Comparison of ENCODE assay signal across 14 cellular contexts in the genomic region with DNA sequence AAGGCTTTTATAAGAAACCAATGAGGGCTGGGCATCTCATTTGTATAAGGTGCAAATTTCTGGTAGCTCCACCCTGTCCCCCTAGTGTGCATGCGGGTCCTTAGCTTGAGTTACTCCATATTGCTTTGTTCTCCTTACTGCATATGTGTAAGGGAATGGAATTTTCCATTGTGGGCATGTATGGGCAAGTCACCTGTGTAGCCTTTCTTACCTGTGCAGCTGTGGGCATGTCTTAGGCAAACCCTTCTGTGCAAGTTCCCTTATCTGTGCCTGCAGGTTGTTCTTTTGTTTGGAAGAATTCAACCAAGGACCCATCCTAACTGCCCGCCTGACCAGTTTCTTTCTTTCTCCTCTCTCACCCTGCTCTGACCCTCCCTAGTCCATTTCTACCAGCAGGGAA.
DNase-seq lines count a peak whose midpoint lies in the region; ATAC-seq and TF ChIP-seq lines count a peak whose summit lies in the region.
"Had no signal": no experiment of that assay in that cellular context is flagged by ENCODE, and none has a peak within 500 bp of the region (broad histone marks: within the 10 kb centered on the region; RNA-seq: fewer than 3 reads in every experiment).

No MANE protein-coding gene starts in this region.

- H2AFZ ChIP-seq in mammary epithelial cell (ENCODE audit: low read depth, low read length) = peak overlapping the region; percentile 60
- no peak overlapping the region for H2AFZ ChIP-seq in trophoblast cell (ENCODE audit: insufficient read depth, low read length, poor library complexity)

- no peaks in the 10 kb centered on the region for H3K9me3 Mint-ChIP-seq in activated naive CD4-positive, alpha-beta T cell treated with anti-CD3 and anti-CD28 coated beads for 36 hours

- H3K27me3 Mint-ChIP-seq in activated naive CD4-positive, alpha-beta T cell treated with anti-CD3 and anti-CD28 coated beads for 36 hours (ENCODE audit: low read depth) = peaks cover 6% of the 10 kb centered on the region
- H3K27me3 Mint-ChIP-seq: CD4-positive, CD25-positive, alpha-beta regulatory T cell had no signal

- peak overlapping the region; percentile 15 for H2BK5ac ChIP-seq in trophoblast cell (ENCODE audit: low read depth, low read length, poor library complexity)

- intact Hi-C loops in activated naive CD4-positive, alpha-beta T cell treated with anti-CD3 and anti-CD28 coated beads for 36 hours (cut with micrococcal nuclease) = no loop called here
- intact Hi-C loops in mammary epithelial cell (cut with micrococcal nuclease) = loop anchor here (10.0 kb wide), 1 partner anchor 294 kb away; no protein-coding TSS in a partner anchor

- H3K4me1 Mint-ChIP-seq in activated naive CD4-positive, alpha-beta T cell treated with anti-CD3 and anti-CD28 coated beads for 36 hours (ENCODE audit: low read depth) = no peaks in the 10 kb centered on the region
- H3K4me1 Mint-ChIP-seq: CD4-positive, CD25-positive, alpha-beta regulatory T cell had no signal

- H4K8ac ChIP-seq in trophoblast cell (ENCODE audit: low read depth, low read length) = no peak overlapping the region

- no peak overlapping the region for H3K23ac ChIP-seq in trophoblast cell (ENCODE audit: low read length)

- peak; percentile 39 for ATAC-seq in esophagus mucosa

- no peaks in the 10 kb centered on the region for H3K27me3 ChIP-seq in mammary epithelial cell (ENCODE audit: insufficient read depth, low read length)
- H3K27me3 ChIP-seq in trophoblast cell (ENCODE audit: insufficient read depth, low read length) = no peaks in the 10 kb centered on the region
- H3K27me3 ChIP-seq: BLaER1 treated with 17β-estradiol and CSF1 and Interleukin-3, amounts not matched to agents 10 nM and 100 nM had no signal

- DNase-seq in activated naive CD4-positive, alpha-beta T cell treated with anti-CD3 and anti-CD28 coated beads for 36 hours = no peak
- DNase-seq in activated naive CD4-positive, alpha-beta T cell treated with Interleukin-2 at 50 U/mL for 16 hours = no peak
- DNase-seq in mammary epithelial cell = peak; percentile 77
- no peak for DNase-seq in trophoblast cell
- DNase-seq in middle frontal gyrus (ENCODE audit: extremely low spot score, low spot score) = no peak
- no peak for DNase-seq in ecto neural progenitor cell (ENCODE audit: low spot score)
- DNase-seq: 8988T; CD4-positive, CD25-positive, alpha-beta regulatory T cell; DMS53; GF-D8; GOT3 had no signal

- dilution Hi-C loops in mammary epithelial cell (cut with HindIII; ENCODE audit: low sequenced_read_pairs) = no loop called here

- H4K91ac ChIP-seq in trophoblast cell (ENCODE audit: low read depth, low read length) = peak overlapping the region; percentile 47

- BruUV-seq in mammary epithelial cell (replicated peaks; lab: Mats Ljungman, UMichigan) = no TSS peak

- H3K27ac Mint-ChIP-seq in activated naive CD4-positive, alpha-beta T cell treated with anti-CD3 and anti-CD28 coated beads for 36 hours = peak overlapping the region; percentile 21
- H3K27ac Mint-ChIP-seq: CD4-positive, CD25-positive, alpha-beta regulatory T cell had no signal

- H3K4me2 ChIP-seq in mammary epithelial cell (ENCODE audit: insufficient read depth, low read depth, low read length) = peak overlapping the region; percentile 22
- no peak overlapping the region for H3K4me2 ChIP-seq in trophoblast cell (ENCODE audit: low read length)
- H3K4me2 ChIP-seq: BLaER1 treated with 17β-estradiol and CSF1 and Interleukin-3, amounts not matched to agents 10 nM and 100 nM had no signal

- H3K9ac ChIP-seq in mammary epithelial cell (ENCODE audit: insufficient read depth, low read length) (no peak overlapping the region), trophoblast cell (ENCODE audit: low read length) (no peak overlapping the region)
- H3K9ac ChIP-seq: BLaER1 treated with 17β-estradiol and CSF1 and Interleukin-3, amounts not matched to agents 10 nM and 100 nM had no signal

- H3K79me2 ChIP-seq in mammary epithelial cell (ENCODE audit: insufficient read depth, low read length) = no peaks in the 10 kb centered on the region
- H3K79me2 ChIP-seq in trophoblast cell (ENCODE audit: control insufficient read depth, insufficient read depth, low read length, poor library complexity) = no peaks in the 10 kb centered on the region

- no peak overlapping the region for H2AK5ac ChIP-seq in trophoblast cell (ENCODE audit: low read length)

- H3K27ac ChIP-seq in mammary epithelial cell (ENCODE audit: insufficient read depth, low read depth, low read length) (peak overlapping the region; percentile 25), trophoblast cell (ENCODE audit: low read depth, low read length) (no peak overlapping the region)
- H3K27ac ChIP-seq: BLaER1 treated with 17β-estradiol and CSF1 and Interleukin-3, amounts not matched to agents 10 nM and 100 nM had no signal

- H3K4me3 ChIP-seq in mammary epithelial cell (replicated peaks in 1 of 3; ENCODE audit: insufficient read depth in 1 of 3, low read depth in 2 of 3, low read length in 3 of 3) (no peak overlapping the region), trophoblast cell (ENCODE audit: low read depth, low read length) (no peak overlapping the region)
- H3K4me3 ChIP-seq: BLaER1 treated with 17β-estradiol and CSF1 and Interleukin-3, amounts not matched to agents 10 nM and 100 nM; HAP-1 had no signal

- H3K9me3 ChIP-seq in mammary epithelial cell (replicated peaks; ENCODE audit: insufficient read depth, low read length) = no peaks in the 10 kb centered on the region
- no peaks in the 10 kb centered on the region for H3K9me3 ChIP-seq in trophoblast cell (ENCODE audit: insufficient read depth, low read depth, low read length)
- H3K9me3 ChIP-seq: HAP-1 had no signal

- no peaks in the 10 kb centered on the region for H4K20me1 ChIP-seq in mammary epithelial cell (ENCODE audit: insufficient read depth, low read length)
- H4K20me1 ChIP-seq: BLaER1 treated with 17β-estradiol and CSF1 and Interleukin-3, amounts not matched to agents 10 nM and 100 nM had no signal

- peaks cover 26% of the 10 kb centered on the region for H3K4me1 ChIP-seq in mammary epithelial cell (ENCODE audit: insufficient read depth, low read length)
- H3K4me1 ChIP-seq in trophoblast cell (ENCODE audit: control insufficient read depth in 1 of 2, insufficient read depth in 2 of 2, low read length in 2 of 2) = no peaks in the 10 kb centered on the region
- H3K4me1 ChIP-seq: BLaER1 treated with 17β-estradiol and CSF1 and Interleukin-3, amounts not matched to agents 10 nM and 100 nM; HAP-1 had no signal

- no peak overlapping the region for H3K4ac ChIP-seq in trophoblast cell (ENCODE audit: low read depth, low read length)

- H2BK12ac ChIP-seq in trophoblast cell (ENCODE audit: low read length) = no peak overlapping the region

- H3K36me3 Mint-ChIP-seq in activated naive CD4-positive, alpha-beta T cell treated with anti-CD3 and anti-CD28 coated beads for 36 hours (ENCODE audit: low read depth) = no peaks in the 10 kb centered on the region
- H3K36me3 Mint-ChIP-seq: CD4-positive, CD25-positive, alpha-beta regulatory T cell had no signal

- in situ Hi-C loops in mammary epithelial cell (cut with MboI; ENCODE audit: low sequenced_read_pairs in 2 of 2) = no loop called here

- H2BK120ac ChIP-seq in trophoblast cell (ENCODE audit: insufficient read depth, low read length, poor library complexity) = peak overlapping the region; percentile 18

- no peaks in the 10 kb centered on the region for H3K36me3 ChIP-seq in mammary epithelial cell (ENCODE audit: insufficient read depth, low read length)
- no peaks in the 10 kb centered on the region for H3K36me3 ChIP-seq in trophoblast cell (ENCODE audit: control insufficient read depth in 1 of 2, insufficient read depth in 2 of 2, low read length in 2 of 2)
- H3K36me3 ChIP-seq: BLaER1 treated with 17β-estradiol and CSF1 and Interleukin-3, amounts not matched to agents 10 nM and 100 nM; HAP-1 had no signal

- no peak overlapping the region for H3K18ac ChIP-seq in trophoblast cell (ENCODE audit: low read length)

- 20% methylated on average over 2 of the region's 2 CpGs for WGBS in mammary epithelial cell (ENCODE audit: low coverage, missing lambda C conversion rate)
- WGBS in trophoblast cell (ENCODE audit: extremely low coverage, insufficient coverage, insufficient read length) = no CpG with 5 or more reads among the region's 2 CpGs

- no peak for TF ChIP-seq CTCF in mammary epithelial cell (conservative IDR thresholded peaks at IDR 0.05 in 1 of 2, IDR thresholded peaks at IDR 0.05 in 1 of 2; ENCODE audit: extremely low read depth in 1 of 2, insufficient read depth in 1 of 2, low read depth in 1 of 2, low read length in 2 of 2)

- H3K79me1 ChIP-seq in trophoblast cell (ENCODE audit: low read length) = peaks cover 6% of the 10 kb centered on the region

- H3K14ac ChIP-seq in trophoblast cell (ENCODE audit: low read length) = peak overlapping the region; percentile 22

- H4K12ac ChIP-seq in trophoblast cell (ENCODE audit: low read depth, low read length) = no peak overlapping the region

- CTCF ChIA-PET in activated naive CD4-positive, alpha-beta T cell treated with anti-CD3 and anti-CD28 coated beads for 36 hours (lab: Charles Lee) = no interaction called here
- CTCF ChIA-PET in mammary epithelial cell (lab: Charles Lee; ENCODE audit: low non-redundant PET) = no interaction called here

- H3K4me3 Mint-ChIP-seq in activated naive CD4-positive, alpha-beta T cell treated with anti-CD3 and anti-CD28 coated beads for 36 hours = no peak overlapping the region
